1 cellular context compared by ENCODE assay signal in the genomic region with DNA sequence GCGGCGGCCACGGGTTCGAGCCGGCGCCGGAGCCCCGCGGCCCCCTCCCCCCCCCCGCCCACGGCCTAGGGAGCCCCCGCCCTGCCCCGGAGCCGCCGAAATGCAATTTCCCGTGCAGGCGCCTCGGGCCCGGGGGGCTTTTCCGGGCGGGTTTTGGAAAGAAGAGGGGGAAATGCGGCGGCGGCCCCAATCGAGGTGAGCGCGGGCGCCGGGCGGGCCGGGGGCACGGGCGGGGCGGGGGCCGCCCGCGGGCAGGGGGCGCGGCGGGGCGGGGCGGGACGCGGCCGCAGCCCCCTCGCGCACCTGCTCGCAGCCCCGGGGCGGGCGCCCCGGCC.
TF ChIP-seq lines count a peak whose summit lies in the region.

No MANE protein-coding gene starts in this region.

TF ChIP-seq in HepG2, 621 proteins besides CTCF, POLR2A, EP300 and RAD21:
- TF ChIP-seq ZNF317 (CRISPR knock-in tag; IDR thresholded peaks at IDR 0.05) (no peak), REL (CRISPR knock-in tag; conservative IDR thresholded peaks at IDR 0.05) (0 out of 2 replicates have a peak, but pooled peaks have one; percentile 9)
